Comparison of ENCODE assay signal across 9 cellular contexts in the genomic region with DNA sequence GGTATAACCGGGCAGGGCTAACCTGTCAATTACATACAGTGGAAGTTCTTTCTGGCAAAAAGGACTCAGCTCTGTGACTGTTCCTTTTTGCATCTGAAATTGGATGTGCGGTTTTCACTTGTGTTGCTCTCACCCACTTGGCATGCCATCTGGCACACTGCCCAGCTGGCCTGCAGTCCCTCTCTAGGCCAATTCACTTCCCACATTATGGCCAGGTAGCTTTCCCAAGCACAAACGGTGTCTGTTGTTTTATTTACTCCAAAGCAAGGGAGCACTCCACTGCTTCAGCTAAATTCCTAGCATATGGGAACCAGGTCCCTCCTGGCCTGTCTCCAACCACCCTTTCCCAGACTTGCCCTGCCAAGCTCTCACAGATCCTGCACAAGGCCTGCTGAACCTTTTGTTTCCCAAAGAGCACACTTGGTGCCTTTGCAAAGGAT.
A peak's percentile ranks its signal among the peaks of the same experiment; 100 is the strongest.
DNase-seq lines count a peak whose midpoint lies in the region; ATAC-seq and TF ChIP-seq lines count a peak whose summit lies in the region.
"Had no signal": no experiment of that assay in that cellular context is flagged by ENCODE, and none has a peak within 500 bp of the region (broad histone marks: within the 10 kb centered on the region; RNA-seq: fewer than 3 reads in every experiment).

No MANE protein-coding gene starts in this region.

- no peaks in the 10 kb centered on the region for H3K9me3 Mint-ChIP-seq in nephron

- peak overlapping the region; percentile 56 to 75 (median 68) for H3K27ac Mint-ChIP-seq in nephron
- H3K27ac Mint-ChIP-seq: naive thymus-derived CD4-positive, alpha-beta T cell had no signal

- TF ChIP-seq CTCF in dorsolateral prefrontal cortex (IDR thresholded peaks at IDR 0.05 in 54 of 56, conservative IDR thresholded peaks at IDR 0.05 in 2 of 56; ENCODE audit: low read depth in 1 of 56, partially characterized antibody in 56 of 56) (no peak), nephron (IDR thresholded peaks at IDR 0.05; ENCODE audit: unreplicated experiment in 3 of 3) (no peak), tibial artery (IDR thresholded peaks at IDR 0.05) (no peak)

- H3K36me3 Mint-ChIP-seq in nephron (ENCODE audit: low read depth) = peaks cover 40% of the 10 kb centered on the region

- intact Hi-C loops in dorsolateral prefrontal cortex (cut with DNase I) (loop anchor here in 1 of 2 donors (10.0 kb wide), 1 partner anchor 77 kb away; no protein-coding TSS in a partner anchor), tibial artery (cut with DNase I; ENCODE audit: low total_unique reads) (no loop called here)

- H3K4me3 Mint-ChIP-seq in nephron = no peak overlapping the region
- H3K4me3 Mint-ChIP-seq: naive thymus-derived CD4-positive, alpha-beta T cell had no signal

- peak overlapping the region in 46 of 59 donors; percentile 1 to 89 (median 50) for H3K27ac ChIP-seq in dorsolateral prefrontal cortex
- no peak overlapping the region for H3K27ac ChIP-seq in tibial artery

- H3K9me3 ChIP-seq in tibial artery = no peaks in the 10 kb centered on the region

- H3K4me1 Mint-ChIP-seq in nephron = peaks cover 84% of the 10 kb centered on the region
- H3K4me1 Mint-ChIP-seq: naive thymus-derived CD4-positive, alpha-beta T cell had no signal

- H3K27me3 ChIP-seq in dorsolateral prefrontal cortex (no peaks in the 10 kb centered on the region), tibial artery (no peaks in the 10 kb centered on the region)

- H3K4me3 ChIP-seq in dorsolateral prefrontal cortex = no peak overlapping the region
- no peak overlapping the region for H3K4me3 ChIP-seq in tibial artery

- peaks cover 13% of the 10 kb centered on the region for H3K27me3 Mint-ChIP-seq in nephron (ENCODE audit: low read depth)
- H3K27me3 Mint-ChIP-seq: naive thymus-derived CD4-positive, alpha-beta T cell had no signal

- DNase-seq in H4 (ENCODE audit: low spot score) (peak; percentile 93), NCI-H446 treated with DMSO at 0.1 percent for 48 hours (lab: John Stamatoyannopoulos, UW) (peak; percentile 94), dorsolateral prefrontal cortex (peak in 1 of 10 donors; percentile 93), NCI-H1048 (lab: John Stamatoyannopoulos, UW) (no peak), tibial artery (no peak)
- DNase-seq in activated CD4-positive, alpha-beta T cell treated with anti-CD3 and anti-CD28 coated beads, Interleukin-2, amount 50 U/mL, for 48 hours = no peak
- DNase-seq: naive thymus-derived CD4-positive, alpha-beta T cell had no signal

- no peaks in the 10 kb centered on the region for H3K4me1 ChIP-seq in tibial artery

- peaks cover 5 to 22% (median 9%) of the 10 kb centered on the region in 3 donors for H3K36me3 ChIP-seq in tibial artery

- no peak for ATAC-seq in GM19023 (IDR thresholded peaks at IDR 0.05; ENCODE audit: unreplicated experiment)
- ATAC-seq: naive thymus-derived CD4-positive, alpha-beta T cell had no signal

Comparison
In these comparisons a context has a peak if more than half of its experiments do, and no peak if none do; other contexts are left out.
1. DNase-seq: peak in H4 (single experiment) and NCI-H446 treated with DMSO at 0.1 percent for 48 hours (single experiment); none in NCI-H1048 (single experiment), tibial artery (0 of 2) and activated CD4-positive, alpha-beta T cell treated with anti-CD3 and anti-CD28 coated beads, Interleukin-2, amount 50 U/mL, for 48 hours (0 of 2).
2. H3K27ac ChIP-seq: peak in dorsolateral prefrontal cortex (46 of 59); none in tibial artery (0 of 2).